ENCODE assay signal across 7 cellular contexts in genomic region chr13:48078251-48078656, GRCh38. TPM values are rescaled to one million over a fixed set of nuclear protein-coding genes. Genes with fewer than 3 reads are reported as not detected.
DNase-seq lines count a peak whose midpoint lies in the region; ATAC-seq, FAIRE-seq and TF ChIP-seq lines count a peak whose summit lies in the region.

No MANE protein-coding gene starts in this region.

- no peaks in the 10 kb centered on the region for H3K27me3 ChIP-seq in pancreas

- H3K9me3 Mint-ChIP-seq in activated T-cell treated with anti-CD3 and anti-CD28 coated beads, Interleukin-2, amount 50 U/mL, for 72 hours, result no peaks in the 10 kb centered on the region

- no peak for FAIRE-seq in pancreas (lab: Jason Lieb, UNC)

- peaks cover 0 to 3% (median 0%) of the 10 kb centered on the region in 4 donors for H3K9me3 ChIP-seq in pancreas

- H3K27me3 Mint-ChIP-seq in activated T-cell treated with anti-CD3 and anti-CD28 coated beads, Interleukin-2, amount 50 U/mL, for 72 hours (ENCODE audit: low read depth), result no peaks in the 10 kb centered on the region

- TF ChIP-seq CTCF in retinal pigment epithelial cell (conservative IDR thresholded peaks at IDR 0.05; ENCODE audit: low read depth, low read length) (peak; percentile 32), coronary artery (IDR thresholded peaks at IDR 0.05) (no peak), pancreas (IDR thresholded peaks at IDR 0.05) (no peak)

- intact Hi-C loops in pancreas (cut with DNase I), result no loop called here

- no peak overlapping the region for H3K4me3 ChIP-seq in retinal pigment epithelial cell (ENCODE audit: low read length)
- H3K4me3 ChIP-seq in coronary artery, result no peak overlapping the region
- no peak overlapping the region for H3K4me3 ChIP-seq in pancreas

- H3K36me3 ChIP-seq in pancreas, result peaks cover 15 to 81% (median 49%) of the 10 kb centered on the region in 3 donors

- peaks cover 8% of the 10 kb centered on the region for H3K4me1 Mint-ChIP-seq in activated T-cell treated with anti-CD3 and anti-CD28 coated beads, Interleukin-2, amount 50 U/mL, for 72 hours (ENCODE audit: low read depth)

- no peaks in the 10 kb centered on the region for H3K4me1 ChIP-seq in pancreas

- DNase-seq in activated T-cell treated with anti-CD3 and anti-CD28 coated beads, Interleukin-2, amount 50 U/mL, for 72 hours, result peak; percentile 31 to 35
- DNase-seq in retinal pigment epithelial cell (ENCODE audit: low read depth) (no peak), coronary artery (ENCODE audit: low spot score) (no peak), pancreas (no peak)

- no peak overlapping the region for H3K4me3 Mint-ChIP-seq in activated T-cell treated with anti-CD3 and anti-CD28 coated beads, Interleukin-2, amount 50 U/mL, for 72 hours

- peaks cover 2 to 26% of the 10 kb centered on the region in 2 donors for H3K36me3 Mint-ChIP-seq in activated T-cell treated with anti-CD3 and anti-CD28 coated beads, Interleukin-2, amount 50 U/mL, for 72 hours (ENCODE audit: insufficient read depth in 2 of 2)

- ATAC-seq in GM18498 (IDR thresholded peaks at IDR 0.05; ENCODE audit: unreplicated experiment), result peak; percentile 99
- peak; percentile 98 for ATAC-seq in GM21423 (IDR thresholded peaks at IDR 0.05; ENCODE audit: unreplicated experiment)
- peak; percentile 96 for ATAC-seq in HG03558 (IDR thresholded peaks at IDR 0.05; ENCODE audit: extremely low read depth, unreplicated experiment)
- ATAC-seq in activated T-cell treated with anti-CD3 and anti-CD28 coated beads, Interleukin-2, amount 50 U/mL, for 72 hours (replicated peaks in 1 of 2), result peak; percentile 78 to 80
- no peak for ATAC-seq in pancreas

- 48 to 50% methylated on average over 2 of the region's 2 CpGs for WGBS in pancreas, 2 donors

- no peak overlapping the region for H3K27ac ChIP-seq in coronary artery
- no peak overlapping the region for H3K27ac ChIP-seq in pancreas

- peak overlapping the region; percentile 70 for H3K27ac Mint-ChIP-seq in activated T-cell treated with anti-CD3 and anti-CD28 coated beads, Interleukin-2, amount 50 U/mL, for 72 hours

RNA-seq across cellular contexts. Expression of gene MED4, which starts 16.6 kb away (rescaled TPM):
- 10 to 100 TPM; 49.5 to 59.7 TPM for total RNA-seq in activated T-cell treated with anti-CD3 and anti-CD28 coated beads, Interleukin-2, amount 50 U/mL, for 72 hours
- 10 to 100 TPM; 12.0 to 19.6 (median 14.3) TPM for total RNA-seq in pancreas
- 10 to 100 TPM; 23.3 to 34.9 TPM for polyA plus RNA-seq in pancreas

RNA-seq across cellular contexts. Expression of gene NUDT15, which starts 40.7 kb away (rescaled TPM):
- 10 to 100 TPM; 15.1 to 18.0 TPM for total RNA-seq in activated T-cell treated with anti-CD3 and anti-CD28 coated beads, Interleukin-2, amount 50 U/mL, for 72 hours
- 1 to 10 TPM; 3.3 to 6.1 (median 5.3) TPM for total RNA-seq in pancreas
- 1 to 10 TPM; 6.4 to 7.3 TPM for polyA plus RNA-seq in pancreas

Comparison
In these comparisons a context has a peak if more than half of its experiments do, and no peak if none do; other contexts are left out.
1. ATAC-seq: peak in GM18498 (single experiment), GM21423 (single experiment), HG03558 (single experiment) and activated T-cell treated with anti-CD3 and anti-CD28 coated beads, Interleukin-2, amount 50 U/mL, for 72 hours (2 of 2); none in pancreas (0 of 4).
2. DNase-seq: peak in activated T-cell treated with anti-CD3 and anti-CD28 coated beads, Interleukin-2, amount 50 U/mL, for 72 hours (2 of 2); none in retinal pigment epithelial cell (single experiment), coronary artery (single experiment) and pancreas (0 of 6).